8 cellular contexts compared by ENCODE assay signal in the genomic region with DNA sequence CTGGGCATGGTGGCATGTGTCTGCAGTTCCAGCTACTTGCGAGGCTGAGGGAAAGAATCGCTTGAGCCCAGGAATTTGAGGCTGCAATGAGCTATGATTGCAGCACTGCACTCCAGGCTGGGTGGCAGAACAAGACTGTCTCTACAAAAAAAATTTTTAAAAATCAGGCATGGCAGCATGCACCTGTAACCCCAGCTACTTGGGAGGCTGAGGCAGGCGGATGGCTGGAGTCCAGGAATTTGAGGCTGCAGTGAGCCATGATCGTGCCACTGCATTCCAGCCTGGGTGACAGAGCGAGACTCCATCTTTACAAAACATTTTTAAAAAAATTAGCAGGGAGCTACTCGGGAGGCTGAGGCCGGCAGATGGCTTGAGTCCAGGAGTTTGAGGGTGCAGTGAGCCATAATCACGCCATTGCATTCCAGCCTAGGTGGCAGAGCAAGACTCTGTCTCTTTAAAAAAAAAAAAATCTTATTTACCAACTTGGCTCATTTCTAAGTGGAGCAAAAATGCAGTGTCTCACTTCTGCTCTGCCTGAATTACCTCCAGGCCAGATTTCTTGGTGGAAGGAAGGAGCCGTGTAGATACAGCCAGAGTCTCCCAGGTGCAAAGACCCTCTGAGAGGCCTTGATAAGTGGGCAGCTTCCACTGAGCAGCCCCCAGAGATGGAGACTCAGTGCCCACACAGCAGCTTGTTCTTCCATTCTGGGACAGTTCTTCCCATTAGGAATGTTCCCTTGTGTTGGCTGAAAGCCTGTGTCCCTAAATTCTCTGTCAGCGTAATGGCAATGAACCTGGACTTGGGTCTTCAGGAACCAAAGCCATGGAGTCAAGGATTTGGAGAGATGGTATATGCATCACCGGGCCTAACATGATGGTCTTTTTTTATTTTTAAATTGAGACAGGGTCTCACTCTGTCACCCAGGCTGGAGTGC. TPM values are rescaled to one million over a fixed set of nuclear protein-coding genes. Genes with fewer than 3 reads are reported as not detected.
DNase-seq lines count a peak whose midpoint lies in the region; TF ChIP-seq lines count a peak whose summit lies in the region.

No MANE protein-coding gene starts in this region.

- no peaks in the 10 kb centered on the region for H3K27me3 ChIP-seq in BJ (ENCODE audit: control insufficient read depth, insufficient read depth, low read length)
- no peaks in the 10 kb centered on the region for H3K27me3 ChIP-seq in osteoblast (ENCODE audit: insufficient read depth, low read length)
- no peaks in the 10 kb centered on the region for H3K27me3 ChIP-seq in Karpas-422 (ENCODE audit: low read length)

- CTCF ChIA-PET in BJ (lab: Yijun Ruan, JAX), result interaction anchor here (0.7 to 1.0 kb wide), 3 partner anchors 17 to 83 kb away, joined by 3 read pairs; no protein-coding TSS in a partner anchor

- H3K9me3 ChIP-seq in osteoblast (ENCODE audit: low read depth, low read length), result no peaks in the 10 kb centered on the region
- no peaks in the 10 kb centered on the region for H3K9me3 ChIP-seq in Karpas-422 (ENCODE audit: low read length)

- TF ChIP-seq CTCF in BJ (IDR thresholded peaks at IDR 0.05; ENCODE audit: insufficient read depth, low read depth, low read length) (no peak), epithelial cell of esophagus (IDR thresholded peaks at IDR 0.05; ENCODE audit: insufficient read depth, low read depth, low read length, missing control alignments) (no peak), osteoblast (IDR thresholded peaks at IDR 0.05; ENCODE audit: extremely low read depth, low read depth, low read length) (no peak)

- H3K4me2 ChIP-seq in osteoblast (ENCODE audit: insufficient read depth, low read length), result peak overlapping the region; percentile 60
- H3K4me2 ChIP-seq in Karpas-422 (ENCODE audit: low read depth, low read length, poor library complexity, severe bottlenecking), result no peak overlapping the region

- DNase-seq in BJ (ENCODE audit: low read depth), result peak; percentile 33
- DNase-seq in NCI-H226, result peak; percentile 83
- peak; percentile 54 for DNase-seq in epithelial cell of esophagus (ENCODE audit: low read depth)
- DNase-seq in osteoblast (ENCODE audit: insufficient read length, low spot score, missing footprints), result peak; percentile 67
- no peak for DNase-seq in COLO829 (ENCODE audit: low spot score)
- no peak for DNase-seq in NCI-H748 (lab: John Stamatoyannopoulos, UW; ENCODE audit: unreplicated experiment)
- DNase-seq in Karpas-422, result no peak
- DNase-seq in DMS 273 treated with DMSO at 0.1 percent for 48 hours (lab: John Stamatoyannopoulos, UW), result no peak

- H3K4me3 ChIP-seq in BJ (ENCODE audit: low read depth, low read length), result no peak overlapping the region
- no peak overlapping the region for H3K4me3 ChIP-seq in epithelial cell of esophagus (ENCODE audit: low read length)
- H3K4me3 ChIP-seq in osteoblast (ENCODE audit: insufficient read depth, low read length), result peak overlapping the region; percentile 45
- H3K4me3 ChIP-seq in Karpas-422 (ENCODE audit: low read length), result no peak overlapping the region

- H3K9ac ChIP-seq in Karpas-422 (ENCODE audit: low read length), result no peak overlapping the region

- no peak overlapping the region for H2AFZ ChIP-seq in osteoblast (ENCODE audit: low read length)
- no peak overlapping the region for H2AFZ ChIP-seq in Karpas-422 (ENCODE audit: low read length)

- H3K27ac ChIP-seq in osteoblast (ENCODE audit: low read depth, low read length) (peak overlapping the region; percentile 99), Karpas-422 (ENCODE audit: low read length) (no peak overlapping the region)

- H3K9me2 ChIP-seq in Karpas-422 (replicated peaks; ENCODE audit: insufficient read depth, low read length), result no peaks in the 10 kb centered on the region

- H3K36me3 ChIP-seq in BJ (ENCODE audit: control insufficient read depth, insufficient read depth, low read length) (no peaks in the 10 kb centered on the region), osteoblast (ENCODE audit: insufficient read depth, low read length) (no peaks in the 10 kb centered on the region), Karpas-422 (ENCODE audit: insufficient read depth, low read length) (no peaks in the 10 kb centered on the region)

- no peaks in the 10 kb centered on the region for H4K20me1 ChIP-seq in osteoblast (ENCODE audit: insufficient read depth, low read length)
- no peaks in the 10 kb centered on the region for H4K20me1 ChIP-seq in Karpas-422 (ENCODE audit: insufficient read depth, low read depth, low read length)

- POLR2A ChIA-PET in BJ (lab: Charles Lee), result interaction anchor here (0.6 kb wide), 1 partner anchor 16 kb away, joined by 14 read pairs; no protein-coding TSS in a partner anchor

- H3K79me2 ChIP-seq in osteoblast (ENCODE audit: insufficient read depth, low read length) (peaks cover 49% of the 10 kb centered on the region), Karpas-422 (ENCODE audit: low read length) (no peaks in the 10 kb centered on the region)

- peaks cover 66% of the 10 kb centered on the region for H3K4me1 ChIP-seq in osteoblast (ENCODE audit: insufficient read depth, low read length)
- H3K4me1 ChIP-seq in Karpas-422 (ENCODE audit: low read length), result no peaks in the 10 kb centered on the region

RNA-seq across cellular contexts. Expression of a gene that starts 30.0 kb away (rescaled TPM):
- polyA plus RNA-seq in BJ (2011; rRNA removed), result 23.8 and 29.0 TPM in 2 replicates
- 19.3 and 24.8 TPM in 2 replicates for polyA minus RNA-seq in BJ (2011; rRNA and poly(A)+ RNA removed)
- 15.9 and 18.6 TPM in 2 replicates for total RNA-seq in osteoblast
- total RNA-seq in Karpas-422 (2014; rRNA removed; shearing (Covaris generic); ENCODE audit: low replicate concordance), result not detected in 2 replicates

Comparison
In these comparisons a context has a peak if more than half of its experiments do, and no peak if none do; other contexts are left out.
1. DNase-seq: peak in BJ (single experiment), NCI-H226 (single experiment), epithelial cell of esophagus (single experiment) and osteoblast (single experiment); none in COLO829 (single experiment), NCI-H748 (single experiment), Karpas-422 (single experiment) and DMS 273 treated with DMSO at 0.1 percent for 48 hours (single experiment).
2. RNA of a gene that starts 30.0 kb away (total RNA-seq): 15.9 to 18.6 TPM in osteoblast; not detected in Karpas-422; every median in the first group is over 10 times any median in the second.